ENCODE assay signal across 22 cellular contexts in genomic region chr18:32911660-32912284, GRCh38.
DNase-seq lines count a peak whose midpoint lies in the region; ATAC-seq and TF ChIP-seq lines count a peak whose summit lies in the region.
"Had no signal": no experiment of that assay in that cellular context is flagged by ENCODE, and none has a peak within 500 bp of the region (broad histone marks: within the 10 kb centered on the region; RNA-seq: fewer than 3 reads in every experiment).

No MANE protein-coding gene starts in this region.

- TF ChIP-seq CTCF in HEK293 (tag by site-specific recombination; IDR thresholded peaks at IDR 0.05) (no peak), RWPE1 (conservative IDR thresholded peaks at IDR 0.05; ENCODE audit: low read depth) (no peak), esophagus muscularis mucosa (IDR thresholded peaks at IDR 0.05) (no peak), neural cell (IDR thresholded peaks at IDR 0.05; ENCODE audit: poor library complexity, severe bottlenecking) (no peak), BE2C (IDR thresholded peaks at IDR 0.05; ENCODE audit: low read depth, low read length) (no peak), Peyer's patch (IDR thresholded peaks at IDR 0.05) (no peak)

- H3K9ac ChIP-seq in neural cell (ENCODE audit: low read length), result no peak overlapping the region

- H3K9me3 ChIP-seq in HEK293 (ENCODE audit: control insufficient read depth, insufficient read depth, low read depth, low read length) (no peaks in the 10 kb centered on the region), esophagus muscularis mucosa (no peaks in the 10 kb centered on the region), neural cell (ENCODE audit: low read length) (no peaks in the 10 kb centered on the region), BE2C (no peaks in the 10 kb centered on the region), Peyer's patch (no peaks in the 10 kb centered on the region)
- H3K9me3 ChIP-seq: gastroesophageal sphincter, testis had no signal

- H3K79me2 ChIP-seq in neural cell (replicated peaks; ENCODE audit: insufficient read depth, low read length), result no peaks in the 10 kb centered on the region

- POLR2A ChIA-PET in HEK293 (lab: Yijun Ruan, JAX), result interaction anchor here (0.6 kb wide), 1 partner anchor 331 kb away, joined by 4 read pairs; no protein-coding TSS in a partner anchor
- POLR2A ChIA-PET in RWPE1 (lab: Yijun Ruan, JAX; ENCODE audit: low non-redundant PET), result no interaction called here

- TF ChIP-seq RAD21 in neural cell (conservative IDR thresholded peaks at IDR 0.05), result no peak

- H3K27me3 ChIP-seq in esophagus muscularis mucosa (no peaks in the 10 kb centered on the region), neural cell (ENCODE audit: insufficient read depth, low read depth, low read length) (no peaks in the 10 kb centered on the region), BE2C (no peaks in the 10 kb centered on the region), Peyer's patch (no peaks in the 10 kb centered on the region)
- H3K27me3 ChIP-seq: gastroesophageal sphincter, testis had no signal

- H3K36me3 ChIP-seq in HEK293 (ENCODE audit: control insufficient read depth in 2 of 2, insufficient read depth in 1 of 2, low read length in 2 of 2), result no peaks in the 10 kb centered on the region
- H3K36me3 ChIP-seq in esophagus muscularis mucosa, result no peaks in the 10 kb centered on the region
- no peaks in the 10 kb centered on the region for H3K36me3 ChIP-seq in neural cell (ENCODE audit: insufficient read depth, low read length)
- no peaks in the 10 kb centered on the region for H3K36me3 ChIP-seq in BE2C
- H3K36me3 ChIP-seq in Peyer's patch, result no peaks in the 10 kb centered on the region
- H3K36me3 ChIP-seq: gastroesophageal sphincter had no signal

- no peaks in the 10 kb centered on the region for H3K9me2 ChIP-seq in neural cell (ENCODE audit: insufficient read depth, low read length)

- H4K20me1 ChIP-seq in neural cell (ENCODE audit: insufficient read depth), result no peaks in the 10 kb centered on the region

- CTCF ChIA-PET in HEK293 (lab: Yijun Ruan, JAX) (interaction anchor here (0.6 to 1.1 kb wide), 2 partner anchors 253 to 290 kb away, joined by 3 read pairs; no protein-coding TSS in a partner anchor), RWPE1 (lab: Yijun Ruan, JAX) (interaction anchor here (0.5 kb wide), 1 partner anchor 43 kb away, joined by 3 read pairs; no protein-coding TSS in a partner anchor)

- H3K4me1 ChIP-seq in HEK293 (ENCODE audit: control insufficient read depth, insufficient read depth, low read length) (no peaks in the 10 kb centered on the region), esophagus muscularis mucosa (no peaks in the 10 kb centered on the region), BE2C (no peaks in the 10 kb centered on the region), Peyer's patch (no peaks in the 10 kb centered on the region)
- H3K4me1 ChIP-seq: gastroesophageal sphincter, testis had no signal

- no peak for TF ChIP-seq EP300 in esophagus muscularis mucosa (IDR thresholded peaks at IDR 0.05)
- no peak for TF ChIP-seq EP300 in neural cell (conservative IDR thresholded peaks at IDR 0.05; ENCODE audit: poor library complexity, severe bottlenecking)

- 69% methylated on average over 3 of the region's 3 CpGs for WGBS in esophagus muscularis mucosa

- no peak for TF ChIP-seq POLR2A in esophagus muscularis mucosa (IDR thresholded peaks at IDR 0.05; ENCODE audit: low read depth)
- TF ChIP-seq POLR2A in Peyer's patch (IDR thresholded peaks at IDR 0.05), result no peak

- peak; percentile 37 for DNase-seq in RWPE1 (ENCODE audit: low spot score)
- DNase-seq in esophagus muscularis mucosa (ENCODE audit: extremely low spot score), result peak; percentile 55
- DNase-seq in Right ventricle myocardium superior, result no peak
- no peak for DNase-seq in BE2C
- no peak for DNase-seq in Peyer's patch
- DNase-seq: activated CD8-positive, alpha-beta T cell treated with anti-CD3 and anti-CD28 coated beads, Interleukin-2, amount 10 ng/mL, durations not matched to agents 7 days and 5 days; activated T-cell treated with anti-CD3 and anti-CD28 coated beads, Interleukin-2, amount 50 U/mL, for 72 hours; DMS 273 treated with DMSO at 0.1 percent for 48 hours; effector CD8-positive, alpha-beta T cell; KBM-7; naive B cell; NCI-H1092; NCI-H2107; posterior cingulate gyrus; small intestine; T-helper 1 cell; testis had no signal

- H2AFZ ChIP-seq in neural cell (ENCODE audit: low read depth, low read length), result no peak overlapping the region

- intact Hi-C loops in esophagus muscularis mucosa (cut with DNase I) (no loop called here), Right ventricle myocardium superior (cut with DNase I) (no loop called here)

- no peaks in the 10 kb centered on the region for H3F3A ChIP-seq in neural cell (ENCODE audit: insufficient read depth, low read length, poor library complexity, severe bottlenecking)

- no peak overlapping the region for H3K4me2 ChIP-seq in neural cell (ENCODE audit: low read length)

- H3K27ac ChIP-seq in HEK293 (ENCODE audit: extremely low read depth, low read depth, low read length) (no peak overlapping the region), RWPE1 (no peak overlapping the region; the same call in 1 of the 2 replicates), esophagus muscularis mucosa (replicated peaks in 1 of 4) (no peak overlapping the region), neural cell (ENCODE audit: low read length) (no peak overlapping the region), Peyer's patch (no peak overlapping the region)
- H3K27ac ChIP-seq: gastroesophageal sphincter, HL-60, testis had no signal

- ATAC-seq in Right ventricle myocardium superior (ENCODE audit: poor library complexity) (no peak), GM18511 (IDR thresholded peaks at IDR 0.05; ENCODE audit: unreplicated experiment) (no peak)
- ATAC-seq: activated CD8-positive, alpha-beta T cell treated with anti-CD3 and anti-CD28 coated beads, Interleukin-2, amount 10 ng/mL, durations not matched to agents 7 days and 5 days; activated T-cell treated with anti-CD3 and anti-CD28 coated beads, Interleukin-2, amount 50 U/mL, for 72 hours; gastroesophageal sphincter had no signal

- no peak overlapping the region for H3K4me3 ChIP-seq in HEK293 (ENCODE audit: low read depth, low read length)
- H3K4me3 ChIP-seq in esophagus muscularis mucosa, result no peak overlapping the region
- H3K4me3 ChIP-seq in neural cell (ENCODE audit: low read length), result no peak overlapping the region
- H3K4me3 ChIP-seq in BE2C (ENCODE audit: low read depth, low read length), result no peak overlapping the region
- no peak overlapping the region for H3K4me3 ChIP-seq in Peyer's patch
- H3K4me3 ChIP-seq: gastroesophageal sphincter, testis had no signal

TF ChIP-seq in HEK293, 187 proteins besides CTCF, POLR2A, EP300 and RAD21 (continues in another document):
- TF ChIP-seq ZBTB10 (tag by site-specific recombination; IDR thresholded peaks at IDR 0.05), result no peak
- no peak for TF ChIP-seq ZNF239 (tag by site-specific recombination; IDR thresholded peaks at IDR 0.05)

TF ChIP-seq in neural cell, 6 proteins besides CTCF, POLR2A, EP300 and RAD21:
- TF ChIP-seq TAF1 (IDR thresholded peaks at IDR 0.05; ENCODE audit: low read depth) (no peak), REST (IDR thresholded peaks at IDR 0.05; ENCODE audit: borderline replicate concordance) (peak; percentile 22)

Comparison
In these comparisons a context has a peak if more than half of its experiments do, and no peak if none do; other contexts are left out.
1. DNase-seq: peak in RWPE1 (single experiment) and esophagus muscularis mucosa (single experiment); none in Right ventricle myocardium superior (single experiment), BE2C (single experiment) and Peyer's patch (0 of 3).